Comparison of ENCODE assay signal across 9 cellular contexts in genomic region chr3:129576514-129577345, GRCh38. TPM values are rescaled to one million over a fixed set of nuclear protein-coding genes. Genes with fewer than 3 reads are reported as not detected.
DNase-seq lines count a peak whose midpoint lies in the region; ATAC-seq and TF ChIP-seq lines count a peak whose summit lies in the region.
"Had no signal": no experiment of that assay in that cellular context is flagged by ENCODE, and none has a peak within 500 bp of the region (broad histone marks: within the 10 kb centered on the region; RNA-seq: fewer than 3 reads in every experiment).

No MANE protein-coding gene starts in this region.

- peaks cover 39% of the 10 kb centered on the region for H3K4me1 ChIP-seq in CD8-positive, alpha-beta T cell (ENCODE audit: insufficient read depth, low read length)
- peaks cover 34% of the 10 kb centered on the region for H3K4me1 ChIP-seq in suprapubic skin

- POLR2A ChIA-PET in CD8-positive, alpha-beta T cell (lab: Charles Lee): interaction anchor here (0.8 to 3.8 kb wide), 12 partner anchors 9 to 315 kb away, joined by 3 to 62 read pairs (median 4); partner anchors contain the start of genes IFT122, MBD4 and PLXND1

- no peak for TF ChIP-seq CTCF in CD8-positive, alpha-beta T cell (IDR thresholded peaks at IDR 0.05)
- TF ChIP-seq CTCF in suprapubic skin (IDR thresholded peaks at IDR 0.05): no peak
- TF ChIP-seq CTCF in nephron progenitor cell (IDR thresholded peaks at IDR 0.05): no peak

- no peak overlapping the region for H3K4me3 ChIP-seq in CD8-positive, alpha-beta T cell (ENCODE audit: low read depth, low read length)
- no peak overlapping the region for H3K4me3 ChIP-seq in suprapubic skin

- ATAC-seq in CD8-positive, alpha-beta T cell: peak; percentile 86
- peak; percentile 53 for ATAC-seq in GM21619 (IDR thresholded peaks at IDR 0.05; ENCODE audit: unreplicated experiment)
- peak; percentile 75 for ATAC-seq in left lobe of liver

- intact Hi-C loops in CD8-positive, alpha-beta T cell (cut with DNase I, micrococcal nuclease): loop anchor here (1.0 to 2.0 kb wide), 2 partner anchors 28 to 30 kb away; partner anchors contain the start of gene PLXND1 (in 1 of the 2)

- WGBS in suprapubic skin: 65% methylated on average over 17 of the region's 18 CpGs

- no peaks in the 10 kb centered on the region for H3K36me3 ChIP-seq in CD8-positive, alpha-beta T cell (ENCODE audit: insufficient read depth, low read length)
- peaks cover 56% of the 10 kb centered on the region for H3K36me3 ChIP-seq in suprapubic skin

- peak overlapping the region; percentile 95 for H3K27ac Mint-ChIP-seq in CD8-positive, alpha-beta T cell
- no peak overlapping the region for H3K27ac Mint-ChIP-seq in nephron progenitor cell

- peak overlapping the region; percentile 45 for H3K4me3 Mint-ChIP-seq in CD8-positive, alpha-beta T cell
- H3K4me3 Mint-ChIP-seq in nephron progenitor cell: no peak overlapping the region

- H3K4me1 Mint-ChIP-seq in CD8-positive, alpha-beta T cell (ENCODE audit: low read depth): peaks cover 50% of the 10 kb centered on the region
- peaks cover 5% of the 10 kb centered on the region for H3K4me1 Mint-ChIP-seq in nephron progenitor cell

- H3K27me3 ChIP-seq in CD8-positive, alpha-beta T cell (ENCODE audit: insufficient read depth, low read length): no peaks in the 10 kb centered on the region
- H3K27me3 ChIP-seq in suprapubic skin: no peaks in the 10 kb centered on the region

- DNase-seq in CD8-positive, alpha-beta T cell: peak; percentile 57 to 92 (median 74)
- DNase-seq in NCI-H345 (lab: John Stamatoyannopoulos, UW) (peak; percentile 58), left lobe of liver (ENCODE audit: low spot score) (peak; percentile 63), suprapubic skin (ENCODE audit: low spot score in 2 of 2) (no peak), nephron progenitor cell (no peak), 8988T (no peak)
- DNase-seq in activated T-cell treated with anti-CD3 and anti-CD28 coated beads, Interleukin-2, amount 50 U/mL, for 48 hours: peak; percentile 54 to 56

- peak overlapping the region; percentile 12 for H3K27ac ChIP-seq in CD8-positive, alpha-beta T cell (ENCODE audit: low read depth, low read length)
- H3K27ac ChIP-seq in suprapubic skin: peak overlapping the region; percentile 74

- no peaks in the 10 kb centered on the region for H3K9me3 ChIP-seq in CD8-positive, alpha-beta T cell (ENCODE audit: low read length)
- no peaks in the 10 kb centered on the region for H3K9me3 ChIP-seq in suprapubic skin

- TF ChIP-seq EP300 in suprapubic skin (IDR thresholded peaks at IDR 0.05): no peak

- no peaks in the 10 kb centered on the region for H3K27me3 Mint-ChIP-seq in CD8-positive, alpha-beta T cell (ENCODE audit: low read depth)
- peaks cover 9% of the 10 kb centered on the region for H3K27me3 Mint-ChIP-seq in nephron progenitor cell (ENCODE audit: low read depth, poor library complexity)

- H3K9me3 Mint-ChIP-seq in CD8-positive, alpha-beta T cell: no peaks in the 10 kb centered on the region
- H3K9me3 Mint-ChIP-seq in nephron progenitor cell: no peaks in the 10 kb centered on the region

- no peaks in the 10 kb centered on the region for H3K36me3 Mint-ChIP-seq in CD8-positive, alpha-beta T cell
- no peaks in the 10 kb centered on the region for H3K36me3 Mint-ChIP-seq in nephron progenitor cell (ENCODE audit: low read depth)

- CTCF ChIA-PET in CD8-positive, alpha-beta T cell (lab: Charles Lee): interaction anchor here (0.6 to 3.3 kb wide), 9 partner anchors 17 to 606 kb away, joined by 3 to 12 read pairs (median 4); no protein-coding TSS in a partner anchor

- TF ChIP-seq POLR2A in suprapubic skin (IDR thresholded peaks at IDR 0.05): no peak

RNA-seq across cellular contexts. Expression of gene PLXND1, which starts 29.7 kb away (rescaled TPM):
- 10 to 100 TPM; 84.7 to 96.8 TPM for total RNA-seq in CD8-positive, alpha-beta T cell
- total RNA-seq in left lobe of liver (29.5 TPM), suprapubic skin (10 to 100 TPM; 19.0 to 51.0 (median 30.8) TPM)

RNA-seq across cellular contexts. Expression of gene H1-8, which starts 33.8 kb away (rescaled TPM):
- total RNA-seq in CD8-positive, alpha-beta T cell: not detected
- not detected for total RNA-seq in left lobe of liver
- not detected for total RNA-seq in suprapubic skin
- total RNA-seq: dermis microvascular lymphatic vessel endothelial cell had no signal

RNA-seq across cellular contexts. Expression of gene RHO, which starts 48.3 kb away (rescaled TPM):
- not detected for total RNA-seq in CD8-positive, alpha-beta T cell
- not detected for total RNA-seq in left lobe of liver
- not detected for total RNA-seq in suprapubic skin
- total RNA-seq: dermis microvascular lymphatic vessel endothelial cell had no signal

Comparison
In these comparisons a context has a peak if more than half of its experiments do, and no peak if none do; other contexts are left out.
1. DNase-seq: peak in CD8-positive, alpha-beta T cell (7 of 7), NCI-H345 (single experiment), activated T-cell treated with anti-CD3 and anti-CD28 coated beads, Interleukin-2, amount 50 U/mL, for 48 hours (2 of 2) and left lobe of liver (single experiment); none in suprapubic skin (0 of 2), nephron progenitor cell (single experiment) and 8988T (single experiment).
2. Peak in every context shown above with its lines, with median percentiles within 50 percentile points of each other: ATAC-seq.